ENCODE assay signal across 16 cellular contexts in genomic region chr1:201596101-201596868, GRCh38. TPM values are rescaled to one million over a fixed set of nuclear protein-coding genes. Genes with fewer than 3 reads are reported as not detected.
A peak's percentile ranks its signal among the peaks of the same experiment; 100 is the strongest.
DNase-seq lines count a peak whose midpoint lies in the region; TF ChIP-seq lines count a peak whose summit lies in the region.
"Had no signal": no experiment of that assay in that cellular context is flagged by ENCODE, and none has a peak within 500 bp of the region (broad histone marks: within the 10 kb centered on the region; RNA-seq: fewer than 3 reads in every experiment).

No MANE protein-coding gene starts in this region.

- DNase-seq in activated effector memory CD4-positive, alpha-beta T cell treated with anti-CD3 and anti-CD28 coated beads, Interleukin-2, amount 50 U/mL, for 16 hours = peak; percentile 14
- no peak for DNase-seq in activated effector memory CD4-positive, alpha-beta T cell treated with Interleukin-2 at 50 U/mL for 16 hours
- no peak for DNase-seq in smooth muscle cell (lab: John Stamatoyannopoulos, UW; ENCODE audit: unreplicated experiment)
- DNase-seq in stimulated activated naive CD4-positive, alpha-beta T cell treated with Interleukin-2 at 50 U/mL for 16 hours (lab: John Stamatoyannopoulos, UW) = no peak
- no peak for DNase-seq in GM13976 (ENCODE audit: low spot score)
- no peak for DNase-seq in DMS153 (lab: John Stamatoyannopoulos, UW)
- DNase-seq: 8988T; CD4-positive, alpha-beta T cell; CD8-positive, alpha-beta memory T cell; DMS 273 treated with DMSO at 0.1 percent for 48 hours; DMS53; DND-41; GOT3 had no signal

- H3K4me2 ChIP-seq in BLaER1 (peak overlapping the region; percentile 79), smooth muscle cell (no peak overlapping the region)

- no peaks in the 10 kb centered on the region for H3K27me3 ChIP-seq in BLaER1
- no peaks in the 10 kb centered on the region for H3K27me3 ChIP-seq in smooth muscle cell (ENCODE audit: low read depth)

- in situ Hi-C loops in GM13976 (cut with MboI; ENCODE audit: low sequenced_read_pairs, unreplicated experiment) = no loop called here

- H3K4me1 ChIP-seq in BLaER1 = peaks cover 55% of the 10 kb centered on the region
- H3K4me1 ChIP-seq in smooth muscle cell (ENCODE audit: low read depth) = peaks cover 9% of the 10 kb centered on the region
- H3K4me1 ChIP-seq: HAP-1 had no signal

- no peak overlapping the region for H2AFZ ChIP-seq in smooth muscle cell (ENCODE audit: low read depth)

- H3F3A ChIP-seq in smooth muscle cell (ENCODE audit: low read depth) = peaks cover 37% of the 10 kb centered on the region

- peaks cover 30% of the 10 kb centered on the region for H3K79me2 ChIP-seq in smooth muscle cell (ENCODE audit: low read depth)

- peak overlapping the region; percentile 78 for H3K27ac ChIP-seq in BLaER1
- H3K27ac ChIP-seq in VCaP = peak overlapping the region; percentile 91; the same call in 1 of the 2 replicates
- H3K27ac ChIP-seq in smooth muscle cell (ENCODE audit: low read depth) = peak overlapping the region; percentile 34

- no peak overlapping the region for H3K4me3 ChIP-seq in BLaER1
- no peak overlapping the region for H3K4me3 ChIP-seq in smooth muscle cell
- H3K4me3 ChIP-seq: HAP-1 had no signal

- peaks cover 78% of the 10 kb centered on the region for H4K20me1 ChIP-seq in BLaER1
- H4K20me1 ChIP-seq in smooth muscle cell (ENCODE audit: low read depth) = peaks cover 29% of the 10 kb centered on the region

- TF ChIP-seq CTCF in VCaP (conservative IDR thresholded peaks at IDR 0.05) (no peak), smooth muscle cell (IDR thresholded peaks at IDR 0.05; ENCODE audit: borderline replicate concordance, insufficient read depth, poor library complexity, severe bottlenecking) (no peak), GM13976 (IDR thresholded peaks at IDR 0.05; ENCODE audit: borderline replicate concordance, control extremely low read depth, extremely low read depth, insufficient read depth, missing control alignments) (no peak)

- WGBS in smooth muscle cell (ENCODE audit: low lambda C conversion rate) = 90% methylated on average over 4 of the region's 4 CpGs

- H3K9me3 ChIP-seq in BLaER1 (no peaks in the 10 kb centered on the region), smooth muscle cell (replicated peaks; ENCODE audit: low read depth) (no peaks in the 10 kb centered on the region)
- H3K9me3 ChIP-seq: HAP-1 had no signal

- H3K9ac ChIP-seq in BLaER1 (no peak overlapping the region), smooth muscle cell (ENCODE audit: low read depth) (no peak overlapping the region)

- H3K36me3 ChIP-seq in BLaER1 (peaks cover 36% of the 10 kb centered on the region), smooth muscle cell (ENCODE audit: low read depth) (no peaks in the 10 kb centered on the region)
- H3K36me3 ChIP-seq: HAP-1 had no signal

RNA-seq across cellular contexts. Expression of gene NAV1, which starts 57.4 kb away (rescaled TPM):
- 52.3 and 60.1 TPM in 2 replicates for total RNA-seq in smooth muscle cell
- polyA plus RNA-seq in smooth muscle cell = 65.2 and 71.1 TPM in 2 replicates

Comparison
In these comparisons a context has a peak if more than half of its experiments do, and no peak if none do; other contexts are left out.
1. H3K27ac ChIP-seq: peak in every context shown above with its lines; median percentile 91 in VCaP; 78 in BLaER1; 34 in smooth muscle cell.